ENCODE assay signal across 2 cellular contexts in the genomic region with DNA sequence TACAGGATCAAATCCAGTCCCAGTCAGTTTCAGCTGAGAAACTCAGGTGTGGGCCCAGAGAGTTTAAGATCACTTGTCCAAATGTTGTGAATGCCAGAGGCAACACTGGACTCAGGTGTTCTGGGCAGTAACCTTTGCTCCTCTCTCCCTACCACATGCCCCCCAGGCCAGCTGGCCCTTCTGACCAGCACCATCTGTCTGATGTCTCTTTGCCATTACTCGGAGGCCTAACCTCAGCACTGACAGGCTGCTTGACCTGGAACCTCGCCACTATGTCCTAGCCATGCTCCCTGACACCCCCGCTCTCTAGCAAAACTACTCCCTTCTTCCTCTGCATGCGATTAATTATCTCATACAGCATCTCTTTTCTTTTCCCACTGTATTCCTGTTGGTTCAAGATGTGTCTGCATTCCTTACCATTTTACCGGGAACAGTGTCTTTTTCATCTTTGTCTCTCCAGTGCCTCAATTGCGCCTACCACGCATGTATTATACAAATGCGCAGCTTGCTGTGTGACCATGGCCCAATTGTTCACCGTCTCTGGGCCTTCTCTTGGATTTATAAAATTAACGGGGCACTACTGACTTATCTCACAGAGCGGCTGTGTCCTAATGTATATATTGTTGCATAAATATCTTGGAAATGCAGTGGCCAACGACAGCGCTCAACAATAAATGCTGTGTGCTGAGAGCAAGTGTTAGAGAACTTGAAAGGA.
TF ChIP-seq lines count a peak whose summit lies in the region.

No MANE protein-coding gene starts in this region.

TF ChIP-seq in GM23338, 12 proteins besides CTCF, POLR2A, EP300 and RAD21 (continued from another document and continues in another):
- TF ChIP-seq, protein P1, sequence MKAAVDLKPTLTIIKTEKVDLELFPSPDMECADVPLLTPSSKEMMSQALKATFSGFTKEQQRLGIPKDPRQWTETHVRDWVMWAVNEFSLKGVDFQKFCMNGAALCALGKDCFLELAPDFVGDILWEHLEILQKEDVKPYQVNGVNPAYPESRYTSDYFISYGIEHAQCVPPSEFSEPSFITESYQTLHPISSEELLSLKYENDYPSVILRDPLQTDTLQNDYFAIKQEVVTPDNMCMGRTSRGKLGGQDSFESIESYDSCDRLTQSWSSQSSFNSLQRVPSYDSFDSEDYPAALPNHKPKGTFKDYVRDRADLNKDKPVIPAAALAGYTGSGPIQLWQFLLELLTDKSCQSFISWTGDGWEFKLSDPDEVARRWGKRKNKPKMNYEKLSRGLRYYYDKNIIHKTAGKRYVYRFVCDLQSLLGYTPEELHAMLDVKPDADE (IDR thresholded peaks at IDR 0.05) = no peak
- TF ChIP-seq CREB1 (CRISPR knock-in tag; IDR thresholded peaks at IDR 0.05; ENCODE audit: low read depth) (no peak), POLR2AphosphoS5 (IDR thresholded peaks at IDR 0.05; ENCODE audit: low read depth) (no peak), JUNB (IDR thresholded peaks at IDR 0.05; ENCODE audit: unreplicated experiment) (no peak), EZH2 (IDR thresholded peaks at IDR 0.05; ENCODE audit: low read depth, unreplicated experiment) (no peak), ZNF331 (CRISPR knock-in tag; IDR thresholded peaks at IDR 0.05; ENCODE audit: low read depth) (no peak), STAT1 (IDR thresholded peaks at IDR 0.05; ENCODE audit: unreplicated experiment) (no peak), ZNF114 (CRISPR knock-in tag; IDR thresholded peaks at IDR 0.05) (no peak)
- TF ChIP-seq, protein P2, sequence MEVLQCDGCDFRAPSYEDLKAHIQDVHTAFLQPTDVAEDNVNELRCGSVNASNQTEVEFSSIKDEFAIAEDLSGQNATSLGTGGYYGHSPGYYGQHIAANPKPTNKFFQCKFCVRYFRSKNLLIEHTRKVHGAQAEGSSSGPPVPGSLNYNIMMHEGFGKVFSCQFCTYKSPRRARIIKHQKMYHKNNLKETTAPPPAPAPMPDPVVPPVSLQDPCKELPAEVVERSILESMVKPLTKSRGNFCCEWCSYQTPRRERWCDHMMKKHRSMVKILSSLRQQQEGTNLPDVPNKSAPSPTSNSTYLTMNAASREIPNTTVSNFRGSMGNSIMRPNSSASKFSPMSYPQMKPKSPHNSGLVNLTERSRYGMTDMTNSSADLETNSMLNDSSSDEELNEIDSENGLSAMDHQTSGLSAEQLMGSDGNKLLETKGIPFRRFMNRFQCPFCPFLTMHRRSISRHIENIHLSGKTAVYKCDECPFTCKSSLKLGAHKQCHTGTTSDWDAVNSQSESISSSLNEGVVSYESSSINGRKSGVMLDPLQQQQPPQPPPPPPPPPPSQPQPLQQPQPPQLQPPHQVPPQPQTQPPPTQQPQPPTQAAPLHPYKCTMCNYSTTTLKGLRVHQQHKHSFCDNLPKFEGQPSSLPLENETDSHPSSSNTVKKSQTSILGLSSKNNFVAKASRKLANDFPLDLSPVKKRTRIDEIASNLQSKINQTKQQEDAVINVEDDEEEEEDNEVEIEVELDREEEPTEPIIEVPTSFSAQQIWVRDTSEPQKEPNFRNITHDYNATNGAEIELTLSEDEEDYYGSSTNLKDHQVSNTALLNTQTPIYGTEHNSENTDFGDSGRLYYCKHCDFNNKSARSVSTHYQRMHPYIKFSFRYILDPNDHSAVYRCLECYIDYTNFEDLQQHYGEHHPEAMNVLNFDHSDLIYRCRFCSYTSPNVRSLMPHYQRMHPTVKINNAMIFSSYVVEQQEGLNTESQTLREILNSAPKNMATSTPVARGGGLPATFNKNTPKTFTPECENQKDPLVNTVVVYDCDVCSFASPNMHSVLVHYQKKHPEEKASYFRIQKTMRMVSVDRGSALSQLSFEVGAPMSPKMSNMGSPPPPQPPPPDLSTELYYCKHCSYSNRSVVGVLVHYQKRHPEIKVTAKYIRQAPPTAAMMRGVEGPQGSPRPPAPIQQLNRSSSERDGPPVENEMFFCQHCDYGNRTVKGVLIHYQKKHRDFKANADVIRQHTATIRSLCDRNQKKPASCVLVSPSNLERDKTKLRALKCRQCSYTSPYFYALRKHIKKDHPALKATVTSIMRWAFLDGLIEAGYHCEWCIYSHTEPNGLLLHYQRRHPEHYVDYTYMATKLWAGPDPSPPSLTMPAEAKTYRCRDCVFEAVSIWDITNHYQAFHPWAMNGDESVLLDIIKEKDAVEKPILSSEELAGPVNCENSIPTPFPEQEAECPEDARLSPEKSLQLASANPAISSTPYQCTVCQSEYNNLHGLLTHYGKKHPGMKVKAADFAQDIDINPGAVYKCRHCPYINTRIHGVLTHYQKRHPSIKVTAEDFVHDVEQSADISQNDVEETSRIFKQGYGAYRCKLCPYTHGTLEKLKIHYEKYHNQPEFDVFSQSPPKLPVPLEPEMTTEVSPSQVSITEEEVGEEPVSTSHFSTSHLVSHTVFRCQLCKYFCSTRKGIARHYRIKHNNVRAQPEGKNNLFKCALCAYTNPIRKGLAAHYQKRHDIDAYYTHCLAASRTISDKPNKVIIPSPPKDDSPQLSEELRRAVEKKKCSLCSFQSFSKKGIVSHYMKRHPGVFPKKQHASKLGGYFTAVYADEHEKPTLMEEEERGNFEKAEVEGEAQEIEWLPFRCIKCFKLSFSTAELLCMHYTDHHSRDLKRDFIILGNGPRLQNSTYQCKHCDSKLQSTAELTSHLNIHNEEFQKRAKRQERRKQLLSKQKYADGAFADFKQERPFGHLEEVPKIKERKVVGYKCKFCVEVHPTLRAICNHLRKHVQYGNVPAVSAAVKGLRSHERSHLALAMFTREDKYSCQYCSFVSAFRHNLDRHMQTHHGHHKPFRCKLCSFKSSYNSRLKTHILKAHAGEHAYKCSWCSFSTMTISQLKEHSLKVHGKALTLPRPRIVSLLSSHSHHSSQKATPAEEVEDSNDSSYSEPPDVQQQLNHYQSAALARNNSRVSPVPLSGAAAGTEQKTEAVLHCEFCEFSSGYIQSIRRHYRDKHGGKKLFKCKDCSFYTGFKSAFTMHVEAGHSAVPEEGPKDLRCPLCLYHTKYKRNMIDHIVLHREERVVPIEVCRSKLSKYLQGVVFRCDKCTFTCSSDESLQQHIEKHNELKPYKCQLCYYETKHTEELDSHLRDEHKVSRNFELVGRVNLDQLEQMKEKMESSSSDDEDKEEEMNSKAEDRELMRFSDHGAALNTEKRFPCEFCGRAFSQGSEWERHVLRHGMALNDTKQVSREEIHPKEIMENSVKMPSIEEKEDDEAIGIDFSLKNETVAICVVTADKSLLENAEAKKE (CRISPR knock-in tag; IDR thresholded peaks at IDR 0.05) = no peak

TF ChIP-seq in K562, 482 proteins besides CTCF, POLR2A, EP300 and RAD21 (continued from another document and continues in another):
- TF ChIP-seq MLLT1 (IDR thresholded peaks at IDR 0.05) (no peak), ZNF253 (CRISPR knock-in tag; conservative IDR thresholded peaks at IDR 0.05) (no peak), KLF16 (IDR thresholded peaks at IDR 0.05) (no peak), HSF4 (CRISPR knock-in tag; IDR thresholded peaks at IDR 0.05; ENCODE audit: borderline replicate concordance) (no peak), TARDBP (IDR thresholded peaks at IDR 0.05) (no peak), ARID3B (CRISPR knock-in tag; IDR thresholded peaks at IDR 0.05; ENCODE audit: borderline replicate concordance) (no peak), ZNF655 (CRISPR knock-in tag; IDR thresholded peaks at IDR 0.05) (no peak), FOXK1 (CRISPR knock-in tag; IDR thresholded peaks at IDR 0.05; ENCODE audit: borderline replicate concordance) (no peak), TAF15 (IDR thresholded peaks at IDR 0.05; ENCODE audit: low read depth, low read length) (no peak), ESRRB (CRISPR knock-in tag; IDR thresholded peaks at IDR 0.05; ENCODE audit: borderline replicate concordance) (no peak), BMI1 (IDR thresholded peaks at IDR 0.05; ENCODE audit: low read length) (no peak), MBD2 (IDR thresholded peaks at IDR 0.05; ENCODE audit: borderline replicate concordance, low read depth) (no peak), ZNF134 (CRISPR knock-in tag; conservative IDR thresholded peaks at IDR 0.05) (no peak), SMARCA4 (IDR thresholded peaks at IDR 0.05) (no peak), ZFP36 (IDR thresholded peaks at IDR 0.05; ENCODE audit: low read depth, low read length, partially characterized antibody) (peak; percentile 46), NFXL1 (CRISPR knock-in tag; IDR thresholded peaks at IDR 0.05) (no peak), MYBL2 (IDR thresholded peaks at IDR 0.05; ENCODE audit: low read depth) (no peak), MYBL2 (CRISPR knock-in tag; IDR thresholded peaks at IDR 0.05; ENCODE audit: borderline replicate concordance) (no peak), ZNF639 (CRISPR knock-in tag; conservative IDR thresholded peaks at IDR 0.05 in 1 of 2, IDR thresholded peaks at IDR 0.05 in 1 of 2) (no peak), NFE2L1 (tag; IDR thresholded peaks at IDR 0.05; ENCODE audit: borderline replicate concordance, low read depth) (no peak), MTA3 (IDR thresholded peaks at IDR 0.05; ENCODE audit: borderline replicate concordance) (no peak), KDM1A (IDR thresholded peaks at IDR 0.05) (peak; percentile 30 to 59; a peak in 2 of 4 replicates)
- TF ChIP-seq, protein P3, sequence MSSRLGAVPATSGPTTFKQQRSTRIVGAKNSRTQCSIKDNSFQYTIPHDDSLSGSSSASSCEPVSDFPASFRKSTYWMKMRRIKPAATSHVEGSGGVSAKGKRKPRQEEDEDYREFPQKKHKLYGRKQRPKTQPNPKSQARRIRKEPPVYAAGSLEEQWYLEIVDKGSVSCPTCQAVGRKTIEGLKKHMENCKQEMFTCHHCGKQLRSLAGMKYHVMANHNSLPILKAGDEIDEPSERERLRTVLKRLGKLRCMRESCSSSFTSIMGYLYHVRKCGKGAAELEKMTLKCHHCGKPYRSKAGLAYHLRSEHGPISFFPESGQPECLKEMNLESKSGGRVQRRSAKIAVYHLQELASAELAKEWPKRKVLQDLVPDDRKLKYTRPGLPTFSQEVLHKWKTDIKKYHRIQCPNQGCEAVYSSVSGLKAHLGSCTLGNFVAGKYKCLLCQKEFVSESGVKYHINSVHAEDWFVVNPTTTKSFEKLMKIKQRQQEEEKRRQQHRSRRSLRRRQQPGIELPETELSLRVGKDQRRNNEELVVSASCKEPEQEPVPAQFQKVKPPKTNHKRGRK (tag; IDR thresholded peaks at IDR 0.05) = no peak
- TF ChIP-seq, protein P4, sequence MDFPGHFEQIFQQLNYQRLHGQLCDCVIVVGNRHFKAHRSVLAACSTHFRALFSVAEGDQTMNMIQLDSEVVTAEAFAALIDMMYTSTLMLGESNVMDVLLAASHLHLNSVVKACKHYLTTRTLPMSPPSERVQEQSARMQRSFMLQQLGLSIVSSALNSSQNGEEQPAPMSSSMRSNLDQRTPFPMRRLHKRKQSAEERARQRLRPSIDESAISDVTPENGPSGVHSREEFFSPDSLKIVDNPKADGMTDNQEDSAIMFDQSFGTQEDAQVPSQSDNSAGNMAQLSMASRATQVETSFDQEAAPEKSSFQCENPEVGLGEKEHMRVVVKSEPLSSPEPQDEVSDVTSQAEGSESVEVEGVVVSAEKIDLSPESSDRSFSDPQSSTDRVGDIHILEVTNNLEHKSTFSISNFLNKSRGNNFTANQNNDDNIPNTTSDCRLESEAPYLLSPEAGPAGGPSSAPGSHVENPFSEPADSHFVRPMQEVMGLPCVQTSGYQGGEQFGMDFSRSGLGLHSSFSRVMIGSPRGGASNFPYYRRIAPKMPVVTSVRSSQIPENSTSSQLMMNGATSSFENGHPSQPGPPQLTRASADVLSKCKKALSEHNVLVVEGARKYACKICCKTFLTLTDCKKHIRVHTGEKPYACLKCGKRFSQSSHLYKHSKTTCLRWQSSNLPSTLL (IDR thresholded peaks at IDR 0.05) = no peak
